ENCODE assay signal across 1 cellular context in genomic region chr13:93248627-93249047, GRCh38.
TF ChIP-seq lines count a peak whose summit lies in the region.

No MANE protein-coding gene starts in this region.

TF ChIP-seq in HepG2, 621 proteins besides CTCF, POLR2A, EP300 and RAD21 (continued from another document and continues in another):
- TF ChIP-seq ZNF142 (CRISPR knock-in tag; IDR thresholded peaks at IDR 0.05) (0 out of 2 replicates have a peak, but pooled peaks have one; percentile 64), HIVEP1 (CRISPR knock-in tag; IDR thresholded peaks at IDR 0.05) (no peak), SIX1 (CRISPR knock-in tag; IDR thresholded peaks at IDR 0.05; ENCODE audit: borderline replicate concordance) (peak; percentile 29; the same call in 1 of the 2 replicates), ZNF772 (CRISPR knock-in tag; IDR thresholded peaks at IDR 0.05) (peak; percentile 84; the same call in 1 of the 2 replicates), POGZ (CRISPR knock-in tag; IDR thresholded peaks at IDR 0.05) (peak; percentile 96), AGO1 (IDR thresholded peaks at IDR 0.05; ENCODE audit: low read depth, low read length, poor library complexity, severe bottlenecking) (no peak), MNT (IDR thresholded peaks at IDR 0.05) (no peak), MED1 (CRISPR knock-in tag; IDR thresholded peaks at IDR 0.05) (peak; percentile 87), KDM2A (CRISPR knock-in tag; IDR thresholded peaks at IDR 0.05; ENCODE audit: borderline replicate concordance, low read depth) (peak; percentile 83), ZMYM4 (CRISPR knock-in tag; IDR thresholded peaks at IDR 0.05) (peak; percentile 96), MAX (IDR thresholded peaks at IDR 0.05) (peak; percentile 77), TAF1 (CRISPR knock-in tag; IDR thresholded peaks at IDR 0.05) (peak; percentile 20; the same call in 1 of the 2 replicates), MXD4 (CRISPR knock-in tag; IDR thresholded peaks at IDR 0.05) (peak; percentile 52; the same call in 1 of the 2 replicates), ZNF337 (CRISPR knock-in tag; IDR thresholded peaks at IDR 0.05; ENCODE audit: borderline replicate concordance, low read depth) (peak; percentile 91; the same call in 1 of the 2 replicates), KDM4B (CRISPR knock-in tag; IDR thresholded peaks at IDR 0.05) (peak; percentile 73; the same call in 1 of the 2 replicates), SPEN (CRISPR knock-in tag; IDR thresholded peaks at IDR 0.05; ENCODE audit: low read depth) (no peak; the same call in 1 of the 2 replicates), HDAC1 (CRISPR knock-in tag; IDR thresholded peaks at IDR 0.05) (peak; percentile 54; the same call in 1 of the 2 replicates), ZNF580 (CRISPR knock-in tag; IDR thresholded peaks at IDR 0.05; ENCODE audit: borderline replicate concordance, low read depth) (peak; percentile 97), ZBTB26 (CRISPR knock-in tag; IDR thresholded peaks at IDR 0.05; ENCODE audit: borderline replicate concordance) (peak; percentile 49; the same call in 1 of the 2 replicates), RFX5 (IDR thresholded peaks at IDR 0.05; ENCODE audit: low read depth, low read length) (0 out of 2 replicates have a peak, but pooled peaks have one; percentile 15), HNF1B (CRISPR knock-in tag; IDR thresholded peaks at IDR 0.05) (peak; percentile 88), DBP (CRISPR knock-in tag; IDR thresholded peaks at IDR 0.05; ENCODE audit: not compliant biosample characterization) (no peak), HIC2 (CRISPR knock-in tag; IDR thresholded peaks at IDR 0.05; ENCODE audit: low read depth) (peak; percentile 57), ZNF280D (CRISPR knock-in tag; IDR thresholded peaks at IDR 0.05) (peak; percentile 87; the same call in 1 of the 2 replicates), XRCC5 (optimal IDR thresholded peaks at IDR 0.05; ENCODE audit: low read length) (peak; percentile 79), MIER3 (CRISPR knock-in tag; IDR thresholded peaks at IDR 0.05; ENCODE audit: borderline replicate concordance) (peak; percentile 88), SALL1 (CRISPR knock-in tag; IDR thresholded peaks at IDR 0.05) (peak; percentile 97), MEF2D (CRISPR knock-in tag; IDR thresholded peaks at IDR 0.05) (peak; percentile 88), CEBPB (IDR thresholded peaks at IDR 0.05; ENCODE audit: borderline replicate concordance, low read depth, low read length) (peak; percentile 35; the same call in 1 of the 2 replicates), NR2F6 (IDR thresholded peaks at IDR 0.05) (no peak), NR2F6 (CRISPR knock-in tag; IDR thresholded peaks at IDR 0.05) (0 out of 2 replicates have a peak, but pooled peaks have one; percentile 64), HMGXB3 (CRISPR knock-in tag; IDR thresholded peaks at IDR 0.05; ENCODE audit: borderline replicate concordance) (peak; percentile 75; the same call in 1 of the 2 replicates), ZNF777 (CRISPR knock-in tag; IDR thresholded peaks at IDR 0.05) (no peak), RFX1 (IDR thresholded peaks at IDR 0.05) (no peak), ZNF589 (CRISPR knock-in tag; conservative IDR thresholded peaks at IDR 0.05) (no peak), IRF2 (CRISPR knock-in tag; IDR thresholded peaks at IDR 0.05) (peak; percentile 93), SMYD3 (CRISPR knock-in tag; IDR thresholded peaks at IDR 0.05) (peak; percentile 72; the same call in 1 of the 2 replicates)
